1 cellular context compared by ENCODE assay signal in genomic region chr1:46202975-46203737, GRCh38.
A peak's percentile ranks its signal among the peaks of the same experiment; 100 is the strongest.
TF ChIP-seq lines count a peak whose summit lies in the region.

Gene LURAP1, plus strand, starts transcription at chr1:46203334. Its CDS starts 93 bp downstream, at chr1:46203427.

TF ChIP-seq in K562, 482 proteins besides CTCF, POLR2A, EP300 and RAD21 (continued from another document):
- no peak for TF ChIP-seq RREB1 (CRISPR knock-in tag; IDR thresholded peaks at IDR 0.05)
- TF ChIP-seq TAL1 (IDR thresholded peaks at IDR 0.05): no peak
- TF ChIP-seq ZNF512 (tag; IDR thresholded peaks at IDR 0.05): no peak
- peak; percentile 60; the same call in 1 of the 2 replicates for TF ChIP-seq TFAP4 (CRISPR knock-in tag; IDR thresholded peaks at IDR 0.05; ENCODE audit: borderline replicate concordance)
- no peak for TF ChIP-seq RBM39 (optimal IDR thresholded peaks at IDR 0.05; ENCODE audit: low read depth, low read length)
- peak; percentile 63 to 96 for TF ChIP-seq MAZ (CRISPR knock-in tag; conservative IDR thresholded peaks at IDR 0.05 in 1 of 2, IDR thresholded peaks at IDR 0.05 in 1 of 2)
- no peak for TF ChIP-seq FOXA1 (IDR thresholded peaks at IDR 0.05; ENCODE audit: borderline replicate concordance)
- no peak for TF ChIP-seq ZBTB5 (IDR thresholded peaks at IDR 0.05)
- TF ChIP-seq ZBTB33 (CRISPR knock-in tag; IDR thresholded peaks at IDR 0.05): no peak
